In the genomic region with DNA sequence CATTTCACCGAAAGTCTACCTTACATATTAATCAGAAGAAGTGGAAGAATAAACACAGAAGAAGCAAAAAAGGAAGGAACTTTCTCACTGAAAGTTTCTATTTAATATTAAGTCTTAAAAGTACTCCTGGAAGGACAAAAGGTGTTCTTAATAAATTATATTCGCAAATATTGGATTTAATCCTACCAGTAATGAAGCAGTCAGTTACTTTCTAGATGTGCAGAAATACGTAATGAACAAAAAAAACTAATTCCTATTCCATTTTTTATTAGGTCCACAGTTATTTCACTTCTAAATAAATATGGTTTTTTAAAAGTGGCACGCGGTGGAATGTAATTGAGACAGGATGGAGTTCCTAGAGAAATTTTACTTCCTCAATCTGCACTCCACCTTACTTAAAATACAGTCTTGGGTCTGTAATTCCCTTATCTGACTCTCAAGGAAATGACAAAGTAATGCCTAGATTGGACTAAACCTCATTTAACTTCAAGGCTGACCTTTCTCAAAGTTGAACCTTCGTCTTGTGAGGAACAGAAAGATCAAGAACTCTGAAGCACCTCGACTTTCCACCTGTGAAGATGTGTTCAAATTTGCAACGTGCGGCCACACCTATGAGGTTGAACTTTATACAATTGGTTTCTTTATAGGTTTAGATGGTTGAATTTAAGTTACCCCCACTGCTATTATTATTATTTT, we compare ENCODE assay signal across 8 cellular contexts. TPM values are rescaled to one million over a fixed set of nuclear protein-coding genes. Genes with fewer than 3 reads are reported as not detected.
DNase-seq lines count a peak whose midpoint lies in the region; ATAC-seq lines count a peak whose summit lies in the region.

No MANE protein-coding gene starts in this region.

- CTCF ChIA-PET in activated CD4-positive, alpha-beta memory T cell treated with anti-CD3 and anti-CD28 coated beads, Interleukin-2, amount 10 ng/mL, durations not matched to agents 7 days and 5 days (lab: Charles Lee), result interaction anchor here (1.8 kb wide), 1 partner anchor 74 kb away, joined by 4 read pairs; no protein-coding TSS in a partner anchor

- ATAC-seq in HG02763 (IDR thresholded peaks at IDR 0.05; ENCODE audit: unreplicated experiment), result no peak

- peaks cover 8% of the 10 kb centered on the region for H3K27me3 ChIP-seq in iPS-20b (ENCODE audit: insufficient read depth, low read length)

- no peaks in the 10 kb centered on the region for H3K36me3 ChIP-seq in iPS-20b (ENCODE audit: insufficient read depth, low read depth, low read length)

- H3K4me3 Mint-ChIP-seq in activated CD4-positive, alpha-beta T cell treated with anti-CD3 and anti-CD28 coated beads, Interleukin-2, amount 10 ng/mL, durations not matched to agents 24 days and 14 days, result peak overlapping the region; percentile 73
- H3K4me3 Mint-ChIP-seq in activated CD4-positive, alpha-beta memory T cell treated with anti-CD3 and anti-CD28 coated beads, Interleukin-2, amount 10 ng/mL, durations not matched to agents 7 days and 5 days, result peak overlapping the region; percentile 63

- H3K4me3 ChIP-seq in iPS-20b (ENCODE audit: low read length), result peak overlapping the region; percentile 87

- H3K27ac ChIP-seq in iPS-20b (ENCODE audit: low read length) (peak overlapping the region; percentile 95), temporal lobe (ENCODE audit: low read depth, low read length) (peak overlapping the region; percentile 86)

- peaks cover 20% of the 10 kb centered on the region for H3K27me3 Mint-ChIP-seq in activated CD4-positive, alpha-beta T cell treated with anti-CD3 and anti-CD28 coated beads, Interleukin-2, amount 10 ng/mL, durations not matched to agents 24 days and 14 days
- peaks cover 12% of the 10 kb centered on the region for H3K27me3 Mint-ChIP-seq in activated CD4-positive, alpha-beta memory T cell treated with anti-CD3 and anti-CD28 coated beads, Interleukin-2, amount 10 ng/mL, durations not matched to agents 7 days and 5 days

- intact Hi-C loops in activated CD4-positive, alpha-beta T cell treated with anti-CD3 and anti-CD28 coated beads, Interleukin-2, amount 10 ng/mL, durations not matched to agents 24 days and 14 days (cut with micrococcal nuclease), result loop anchor here (2.0 to 5.0 kb wide), 4 partner anchors 61 to 416 kb away; a partner anchor contains a TSS

- POLR2A ChIA-PET in activated CD4-positive, alpha-beta memory T cell treated with anti-CD3 and anti-CD28 coated beads, Interleukin-2, amount 10 ng/mL, durations not matched to agents 7 days and 5 days (lab: Charles Lee), result interaction anchor here (1.3 kb wide), 1 partner anchor 13 kb away, joined by 4 read pairs; no protein-coding TSS in a partner anchor

- H3K36me3 Mint-ChIP-seq in activated CD4-positive, alpha-beta T cell treated with anti-CD3 and anti-CD28 coated beads, Interleukin-2, amount 10 ng/mL, durations not matched to agents 24 days and 14 days (ENCODE audit: low read depth), result no peaks in the 10 kb centered on the region
- H3K36me3 Mint-ChIP-seq in activated CD4-positive, alpha-beta memory T cell treated with anti-CD3 and anti-CD28 coated beads, Interleukin-2, amount 10 ng/mL, durations not matched to agents 7 days and 5 days (ENCODE audit: low read depth), result no peaks in the 10 kb centered on the region

- H3K9me3 ChIP-seq in iPS-20b (ENCODE audit: insufficient read depth, low read depth, low read length), result no peaks in the 10 kb centered on the region

- H3K27ac Mint-ChIP-seq in activated CD4-positive, alpha-beta T cell treated with anti-CD3 and anti-CD28 coated beads, Interleukin-2, amount 10 ng/mL, durations not matched to agents 24 days and 14 days, result peak overlapping the region; percentile 35
- H3K27ac Mint-ChIP-seq in activated CD4-positive, alpha-beta memory T cell treated with anti-CD3 and anti-CD28 coated beads, Interleukin-2, amount 10 ng/mL, durations not matched to agents 7 days and 5 days, result no peak overlapping the region

- no peak for DNase-seq in activated CD4-positive, alpha-beta T cell treated with anti-CD3 and anti-CD28 coated beads, Interleukin-2, amount 10 ng/mL, durations not matched to agents 24 days and 14 days
- no peak for DNase-seq in activated CD4-positive, alpha-beta T cell treated with anti-CD3 and anti-CD28 coated beads, Interleukin-2, amount 50 U/mL, for 4 hours
- no peak for DNase-seq in activated CD4-positive, alpha-beta memory T cell treated with anti-CD3 and anti-CD28 coated beads, Interleukin-2, amount 10 ng/mL, durations not matched to agents 7 days and 5 days
- DNase-seq in NCI-H82 (lab: John Stamatoyannopoulos, UW) (no peak), D341Med (ENCODE audit: low spot score) (no peak)

- H3K4me1 ChIP-seq in iPS-20b (ENCODE audit: insufficient read depth, low read length), result peaks cover 20% of the 10 kb centered on the region

- no peaks in the 10 kb centered on the region for H3K9me3 Mint-ChIP-seq in activated CD4-positive, alpha-beta T cell treated with anti-CD3 and anti-CD28 coated beads, Interleukin-2, amount 10 ng/mL, durations not matched to agents 24 days and 14 days
- H3K9me3 Mint-ChIP-seq in activated CD4-positive, alpha-beta memory T cell treated with anti-CD3 and anti-CD28 coated beads, Interleukin-2, amount 10 ng/mL, durations not matched to agents 7 days and 5 days, result no peaks in the 10 kb centered on the region

- H3K9ac ChIP-seq in iPS-20b (ENCODE audit: low read depth, low read length), result peak overlapping the region; percentile 93; the same call in 1 of the 2 replicates

- H3K4me1 Mint-ChIP-seq in activated CD4-positive, alpha-beta T cell treated with anti-CD3 and anti-CD28 coated beads, Interleukin-2, amount 10 ng/mL, durations not matched to agents 24 days and 14 days, result peaks cover 30% of the 10 kb centered on the region
- H3K4me1 Mint-ChIP-seq in activated CD4-positive, alpha-beta memory T cell treated with anti-CD3 and anti-CD28 coated beads, Interleukin-2, amount 10 ng/mL, durations not matched to agents 7 days and 5 days, result peaks cover 39% of the 10 kb centered on the region

RNA-seq across cellular contexts. Expression of a gene that starts 1.1 kb away (rescaled TPM):
- total RNA-seq in activated CD4-positive, alpha-beta T cell treated with anti-CD3 and anti-CD28 coated beads, Interleukin-2, amount 10 ng/mL, durations not matched to agents 24 days and 14 days, result 2.6 TPM in 2 replicates
- 1 to 10 TPM; 5.7 to 6.5 TPM for total RNA-seq in activated CD4-positive, alpha-beta memory T cell treated with anti-CD3 and anti-CD28 coated beads, Interleukin-2, amount 10 ng/mL, durations not matched to agents 7 days and 5 days
- 2.5 TPM for total RNA-seq in temporal lobe
